Comparison of ENCODE assay signal across 1 cellular context in genomic region chr9:112844771-112845542, GRCh38.
TF ChIP-seq lines count a peak whose summit lies in the region.

No MANE protein-coding gene starts in this region.

TF ChIP-seq in GM12878, 131 proteins besides CTCF, POLR2A, EP300 and RAD21 (continued from another document):
- TF ChIP-seq MYB (IDR thresholded peaks at IDR 0.05; ENCODE audit: borderline replicate concordance, low read depth, low read length) (no peak), KLF5 (IDR thresholded peaks at IDR 0.05; ENCODE audit: partially characterized antibody) (no peak), HDAC6 (IDR thresholded peaks at IDR 0.05; ENCODE audit: unreplicated experiment) (no peak), CBX5 (IDR thresholded peaks at IDR 0.05; ENCODE audit: low read depth) (0 out of 2 replicates have a peak, but pooled peaks have one; percentile 62), LARP7 (IDR thresholded peaks at IDR 0.05) (no peak), RAD51 (IDR thresholded peaks at IDR 0.05) (peak; percentile 17; the same call in 1 of the 2 replicates), ZNF24 (IDR thresholded peaks at IDR 0.05) (no peak), ZBTB4 (CRISPR knock-in tag; IDR thresholded peaks at IDR 0.05) (no peak), RBBP5 (conservative IDR thresholded peaks at IDR 0.05) (no peak), TCF12 (IDR thresholded peaks at IDR 0.05; ENCODE audit: low read depth, low read length) (no peak), USF2 (IDR thresholded peaks at IDR 0.05; ENCODE audit: borderline replicate concordance, low read depth, low read length) (no peak), CEBPB (IDR thresholded peaks at IDR 0.05; ENCODE audit: borderline replicate concordance in 1 of 2, low read depth in 2 of 2, low read length in 2 of 2) (no peak), MAX (IDR thresholded peaks at IDR 0.05; ENCODE audit: low read depth, low read length) (no peak), SMC3 (IDR thresholded peaks at IDR 0.05; ENCODE audit: borderline replicate concordance, low read length) (peak; percentile 97), SPI1 (IDR thresholded peaks at IDR 0.05; ENCODE audit: borderline replicate concordance, insufficient read depth, low read depth, low read length) (no peak), SRF (IDR thresholded peaks at IDR 0.05; ENCODE audit: low read depth in 2 of 2, low read length in 2 of 2) (0 out of 4 replicates have a peak, but pooled peaks of 1 of the 2 experiments have one; percentile 56), RUNX3 (IDR thresholded peaks at IDR 0.05; ENCODE audit: low read length) (peak; percentile 40), YY1 (IDR thresholded peaks at IDR 0.05; ENCODE audit: low read depth, low read length) (peak; percentile 86)
- TF ChIP-seq, protein P1, sequence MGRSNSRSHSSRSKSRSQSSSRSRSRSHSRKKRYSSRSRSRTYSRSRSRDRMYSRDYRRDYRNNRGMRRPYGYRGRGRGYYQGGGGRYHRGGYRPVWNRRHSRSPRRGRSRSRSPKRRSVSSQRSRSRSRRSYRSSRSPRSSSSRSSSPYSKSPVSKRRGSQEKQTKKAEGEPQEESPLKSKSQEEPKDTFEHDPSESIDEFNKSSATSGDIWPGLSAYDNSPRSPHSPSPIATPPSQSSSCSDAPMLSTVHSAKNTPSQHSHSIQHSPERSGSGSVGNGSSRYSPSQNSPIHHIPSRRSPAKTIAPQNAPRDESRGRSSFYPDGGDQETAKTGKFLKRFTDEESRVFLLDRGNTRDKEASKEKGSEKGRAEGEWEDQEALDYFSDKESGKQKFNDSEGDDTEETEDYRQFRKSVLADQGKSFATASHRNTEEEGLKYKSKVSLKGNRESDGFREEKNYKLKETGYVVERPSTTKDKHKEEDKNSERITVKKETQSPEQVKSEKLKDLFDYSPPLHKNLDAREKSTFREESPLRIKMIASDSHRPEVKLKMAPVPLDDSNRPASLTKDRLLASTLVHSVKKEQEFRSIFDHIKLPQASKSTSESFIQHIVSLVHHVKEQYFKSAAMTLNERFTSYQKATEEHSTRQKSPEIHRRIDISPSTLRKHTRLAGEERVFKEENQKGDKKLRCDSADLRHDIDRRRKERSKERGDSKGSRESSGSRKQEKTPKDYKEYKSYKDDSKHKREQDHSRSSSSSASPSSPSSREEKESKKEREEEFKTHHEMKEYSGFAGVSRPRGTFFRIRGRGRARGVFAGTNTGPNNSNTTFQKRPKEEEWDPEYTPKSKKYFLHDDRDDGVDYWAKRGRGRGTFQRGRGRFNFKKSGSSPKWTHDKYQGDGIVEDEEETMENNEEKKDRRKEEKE (IDR thresholded peaks at IDR 0.05) = no peak
- TF ChIP-seq, protein P2, sequence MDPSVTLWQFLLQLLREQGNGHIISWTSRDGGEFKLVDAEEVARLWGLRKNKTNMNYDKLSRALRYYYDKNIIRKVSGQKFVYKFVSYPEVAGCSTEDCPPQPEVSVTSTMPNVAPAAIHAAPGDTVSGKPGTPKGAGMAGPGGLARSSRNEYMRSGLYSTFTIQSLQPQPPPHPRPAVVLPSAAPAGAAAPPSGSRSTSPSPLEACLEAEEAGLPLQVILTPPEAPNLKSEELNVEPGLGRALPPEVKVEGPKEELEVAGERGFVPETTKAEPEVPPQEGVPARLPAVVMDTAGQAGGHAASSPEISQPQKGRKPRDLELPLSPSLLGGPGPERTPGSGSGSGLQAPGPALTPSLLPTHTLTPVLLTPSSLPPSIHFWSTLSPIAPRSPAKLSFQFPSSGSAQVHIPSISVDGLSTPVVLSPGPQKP (IDR thresholded peaks at IDR 0.05; ENCODE audit: low read depth, low read length) = peak; percentile 79
